22 cellular contexts compared by ENCODE assay signal in the genomic region with DNA sequence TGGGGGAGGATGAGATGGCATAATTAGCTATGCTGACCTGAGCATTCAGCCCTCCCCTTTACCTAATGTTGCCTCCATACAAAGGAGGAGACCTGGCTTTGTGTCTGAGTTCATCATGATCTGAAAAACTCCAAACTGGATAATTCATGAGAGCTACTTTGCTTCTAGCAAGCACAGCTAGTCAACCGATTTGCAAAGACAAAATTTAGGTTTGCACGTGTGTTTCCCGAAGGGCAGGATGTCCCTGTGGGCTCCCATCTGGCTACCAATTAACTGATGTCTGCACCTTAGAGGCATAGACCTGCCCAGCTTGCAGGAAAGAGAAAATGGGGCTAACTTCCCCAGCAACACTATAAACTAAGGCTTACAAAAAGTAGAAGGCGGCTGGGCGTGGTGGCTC. TPM values are rescaled to one million over a fixed set of nuclear protein-coding genes. Genes with fewer than 3 reads are reported as not detected.
"Had no signal": no experiment of that assay in that cellular context is flagged by ENCODE, and none has a peak within 500 bp of the region (broad histone marks: within the 10 kb centered on the region; RNA-seq: fewer than 3 reads in every experiment).

No MANE protein-coding gene starts in this region.

- H3K4me3 ChIP-seq: cardiac muscle cell, esophagus squamous epithelium, gastroesophageal sphincter, heart left ventricle, ovary, prostate gland, thoracic aorta, vagina had no signal

- H3K9me3 ChIP-seq: esophagus squamous epithelium, gastroesophageal sphincter, heart left ventricle, neutrophil, ovary, prostate gland, thoracic aorta, vagina had no signal

- H3K36me3 ChIP-seq: cardiac muscle cell, esophagus squamous epithelium, gastroesophageal sphincter, heart left ventricle, neutrophil, ovary, prostate gland, thoracic aorta, vagina had no signal

- ATAC-seq: activated CD8-positive, alpha-beta T cell treated with anti-CD3 and anti-CD28 coated beads, Interleukin-2, amount 10 ng/mL, durations not matched to agents 7 days and 5 days; activated naive CD8-positive, alpha-beta T cell treated with anti-CD3 and anti-CD28 coated beads, Interleukin-2, amount 50 U/mL, for 24 hours; gastroesophageal sphincter; heart left ventricle; left cardiac atrium had no signal

- H3K27me3 ChIP-seq: cardiac muscle cell, esophagus squamous epithelium, gastroesophageal sphincter, neutrophil, ovary, vagina had no signal

- H3K27ac ChIP-seq: cardiac muscle cell, esophagus squamous epithelium, gastroesophageal sphincter, heart left ventricle, neutrophil, ovary, prostate gland, thoracic aorta, vagina had no signal

- DNase-seq: activated CD4-positive, alpha-beta T cell treated with anti-CD3 and anti-CD28 coated beads, Interleukin-2, amount 10 ng/mL, durations not matched to agents 7 days and 5 days; activated CD4-positive, CD25-positive, alpha-beta regulatory T cell treated with anti-CD3 and anti-CD28 coated beads, Interleukin-2, amount 50 U/mL, for 72 hours; activated CD8-positive, alpha-beta T cell treated with anti-CD3 and anti-CD28 coated beads, Interleukin-2, amount 10 ng/mL, durations not matched to agents 7 days and 5 days; activated gamma-delta T cell; activated naive CD4-positive, alpha-beta T cell treated with anti-CD3 and anti-CD28 coated beads, Interleukin-2, amount 50 U/mL, for 16 hours; activated naive CD8-positive, alpha-beta T cell treated with anti-CD3 and anti-CD28 coated beads, Interleukin-2, amount 50 U/mL, for 24 hours; cortex of kidney; endodermal cell; esophagus squamous epithelium; heart left ventricle; islet precursor cell; left cardiac atrium; ovary; stimulated activated CD4-positive, alpha-beta T cell treated with anti-CD3 and anti-CD28 coated beads, Interleukin-2, amount 100 ng/mL, for 48 hours; stimulated activated CD8-positive, alpha-beta memory T cell treated with anti-CD3 and anti-CD28 coated beads, Interleukin-4, amount 100 ng/mL, for 48 hours; stimulated activated naive CD4-positive, alpha-beta T cell treated with Interleukin-2 at 50 U/mL for 16 hours had no signal

RNA-seq across cellular contexts. Expression of gene POU2AF1, which starts 42.2 kb away (rescaled TPM):
- total RNA-seq: cardiac muscle cell, thoracic aorta, vagina had no signal
- polyA plus RNA-seq: cardiac muscle cell had no signal
